Comparison of ENCODE assay signal across 1 cellular context in the genomic region with DNA sequence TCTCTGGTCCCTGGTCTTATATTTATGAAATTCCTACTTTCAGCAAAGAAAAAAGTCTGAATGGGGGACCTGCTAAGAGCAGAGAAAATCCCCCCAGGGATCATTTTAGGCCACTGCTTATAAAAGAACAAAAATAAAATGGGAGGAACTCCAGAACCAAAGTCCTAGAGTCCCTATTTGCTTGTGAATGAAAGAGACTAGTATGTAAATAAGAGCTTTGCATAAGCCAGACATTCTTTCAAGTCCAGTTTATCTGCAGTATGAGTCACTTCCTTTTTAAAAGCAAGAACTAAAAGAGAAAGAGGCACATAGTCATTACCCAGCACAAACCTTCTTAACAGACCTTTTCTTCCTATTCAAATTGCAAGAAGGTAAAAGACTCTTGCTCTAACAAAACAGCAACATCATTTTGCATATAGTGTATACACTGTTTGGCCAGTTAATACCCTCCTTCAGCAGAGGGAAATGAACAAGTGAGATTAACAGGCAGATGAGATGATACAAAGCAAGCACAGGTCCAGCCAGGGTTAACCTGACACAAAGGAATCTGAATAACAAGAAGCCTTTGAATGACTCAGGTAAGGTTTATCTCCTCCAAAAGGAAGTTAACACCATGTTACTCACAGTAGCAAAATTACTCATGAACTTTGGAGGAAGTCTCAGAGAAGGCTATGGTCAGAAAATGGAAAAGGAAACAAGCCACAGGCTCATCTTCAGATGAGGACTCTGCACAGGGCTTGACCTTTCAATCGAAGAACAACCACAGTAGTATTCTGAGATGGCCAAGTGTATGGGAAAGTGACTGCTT.
TF ChIP-seq lines count a peak whose summit lies in the region.

No MANE protein-coding gene starts in this region.

TF ChIP-seq in HEK293, 187 proteins besides CTCF, POLR2A, EP300 and RAD21 (continued from another document):
- TF ChIP-seq, protein P1, sequence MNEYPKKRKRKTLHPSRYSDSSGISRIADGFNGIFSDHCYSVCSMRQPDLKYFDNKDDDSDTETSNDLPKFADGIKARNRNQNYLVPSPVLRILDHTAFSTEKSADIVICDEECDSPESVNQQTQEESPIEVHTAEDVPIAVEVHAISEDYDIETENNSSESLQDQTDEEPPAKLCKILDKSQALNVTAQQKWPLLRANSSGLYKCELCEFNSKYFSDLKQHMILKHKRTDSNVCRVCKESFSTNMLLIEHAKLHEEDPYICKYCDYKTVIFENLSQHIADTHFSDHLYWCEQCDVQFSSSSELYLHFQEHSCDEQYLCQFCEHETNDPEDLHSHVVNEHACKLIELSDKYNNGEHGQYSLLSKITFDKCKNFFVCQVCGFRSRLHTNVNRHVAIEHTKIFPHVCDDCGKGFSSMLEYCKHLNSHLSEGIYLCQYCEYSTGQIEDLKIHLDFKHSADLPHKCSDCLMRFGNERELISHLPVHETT (tag by site-specific recombination; IDR thresholded peaks at IDR 0.05) = no peak
